ENCODE assay signal across 2 cellular contexts in the genomic region with DNA sequence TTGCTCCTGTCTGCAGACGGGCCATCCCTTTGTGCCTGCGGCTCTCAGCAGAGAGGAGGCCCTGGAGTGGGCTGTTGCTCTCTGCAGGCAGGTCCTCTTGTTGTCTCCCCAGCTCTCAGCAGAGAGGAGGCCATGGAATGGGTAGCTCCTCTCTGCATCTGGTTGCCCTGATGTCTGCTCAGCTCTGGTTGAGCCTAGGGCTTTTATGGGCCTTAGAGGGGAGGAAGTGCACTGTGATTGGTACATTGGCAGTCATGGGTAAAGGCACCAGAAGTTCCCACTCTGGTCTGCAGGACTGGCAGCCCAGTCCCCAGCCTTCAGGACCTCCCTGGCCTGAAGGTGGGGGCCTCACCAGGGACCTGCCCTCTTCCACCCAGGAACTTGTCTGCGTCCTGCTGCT.
A peak's percentile ranks its signal among the peaks of the same experiment; 100 is the strongest.
TF ChIP-seq lines count a peak whose summit lies in the region.

No MANE protein-coding gene starts in this region.

TF ChIP-seq in K562, 482 proteins besides CTCF, POLR2A, EP300 and RAD21:
- 0 out of 2 replicates have a peak, but pooled peaks have one; percentile 19 for TF ChIP-seq CBX5 (IDR thresholded peaks at IDR 0.05; ENCODE audit: borderline replicate concordance, low read depth)
- TF ChIP-seq SRSF3 (IDR thresholded peaks at IDR 0.05; ENCODE audit: insufficient read depth, low read length): no peak
TF ChIP-seq in K562: peak in this region for 1.

TF ChIP-seq in GM12891, 5 proteins besides CTCF, POLR2A, EP300 and RAD21:
- TF ChIP-seq TAF1 (IDR thresholded peaks at IDR 0.05; ENCODE audit: low read depth, low read length): no peak
- no peak for TF ChIP-seq POU2F2 (IDR thresholded peaks at IDR 0.05; ENCODE audit: low read depth, low read length)
- no peak for TF ChIP-seq PAX5 (IDR thresholded peaks at IDR 0.05; ENCODE audit: insufficient read depth, low read length, severe bottlenecking)
- TF ChIP-seq POLR2AphosphoS5 (IDR thresholded peaks at IDR 0.05; ENCODE audit: low read depth, low read length): no peak
- TF ChIP-seq SPI1 (IDR thresholded peaks at IDR 0.05; ENCODE audit: low read depth, low read length): no peak
